1 cellular context compared by ENCODE assay signal in the genomic region with DNA sequence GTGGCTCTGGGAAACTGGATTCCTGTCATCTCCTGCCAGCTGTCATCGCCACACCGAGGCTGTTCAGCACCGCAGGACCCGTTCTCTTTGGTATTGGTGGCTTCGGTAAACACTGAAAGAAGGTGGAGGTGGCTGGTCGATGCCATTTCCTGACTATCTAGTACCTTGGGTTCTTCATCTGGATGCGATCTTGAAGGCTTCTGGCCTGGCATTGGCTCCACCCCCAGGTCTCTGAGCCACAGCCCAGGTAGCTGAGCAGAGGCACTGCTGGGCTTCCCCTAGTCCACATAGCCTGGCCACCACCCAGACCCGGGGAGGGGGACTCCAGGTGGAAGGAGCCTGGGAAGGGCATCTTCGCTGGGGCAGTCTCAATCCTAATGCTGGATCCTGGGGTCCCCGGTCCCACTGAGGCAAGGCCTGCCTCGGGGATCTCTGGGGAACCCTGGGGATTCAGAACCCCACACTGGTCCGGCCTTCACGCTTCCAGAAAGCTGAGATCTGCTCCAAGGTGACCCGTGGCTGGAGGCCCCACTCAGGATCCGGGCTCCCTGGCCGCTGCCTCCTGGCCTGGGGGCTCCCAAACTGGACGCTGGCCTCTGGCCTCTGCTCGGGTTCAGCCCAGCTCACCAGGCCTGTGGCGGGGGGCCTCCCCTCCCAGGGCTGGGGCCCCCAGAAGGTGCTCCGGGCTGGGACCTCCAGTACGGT.
TF ChIP-seq lines count a peak whose summit lies in the region.

No MANE protein-coding gene starts in this region.

TF ChIP-seq in IMR-90, 13 proteins besides CTCF, POLR2A, EP300 and RAD21 (continued from another document):
- TF ChIP-seq, protein P1, sequence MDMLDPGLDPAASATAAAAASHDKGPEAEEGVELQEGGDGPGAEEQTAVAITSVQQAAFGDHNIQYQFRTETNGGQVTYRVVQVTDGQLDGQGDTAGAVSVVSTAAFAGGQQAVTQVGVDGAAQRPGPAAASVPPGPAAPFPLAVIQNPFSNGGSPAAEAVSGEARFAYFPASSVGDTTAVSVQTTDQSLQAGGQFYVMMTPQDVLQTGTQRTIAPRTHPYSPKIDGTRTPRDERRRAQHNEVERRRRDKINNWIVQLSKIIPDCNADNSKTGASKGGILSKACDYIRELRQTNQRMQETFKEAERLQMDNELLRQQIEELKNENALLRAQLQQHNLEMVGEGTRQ (IDR thresholded peaks at IDR 0.05; ENCODE audit: low read depth, low read length) = no peak
- TF ChIP-seq MXI1 (IDR thresholded peaks at IDR 0.05; ENCODE audit: borderline replicate concordance, low read depth, low read length) (no peak), RCOR1 (IDR thresholded peaks at IDR 0.05; ENCODE audit: insufficient replicate concordance, low read length) (no peak), CHD1 (IDR thresholded peaks at IDR 0.05; ENCODE audit: low read depth, low read length) (no peak), NFE2L2 (IDR thresholded peaks at IDR 0.05; ENCODE audit: low read depth, low read length) (no peak), MAFK (IDR thresholded peaks at IDR 0.05; ENCODE audit: low read depth, low read length) (no peak), FOS (IDR thresholded peaks at IDR 0.05; ENCODE audit: low read depth, low read length) (no peak)
- TF ChIP-seq, protein P2, sequence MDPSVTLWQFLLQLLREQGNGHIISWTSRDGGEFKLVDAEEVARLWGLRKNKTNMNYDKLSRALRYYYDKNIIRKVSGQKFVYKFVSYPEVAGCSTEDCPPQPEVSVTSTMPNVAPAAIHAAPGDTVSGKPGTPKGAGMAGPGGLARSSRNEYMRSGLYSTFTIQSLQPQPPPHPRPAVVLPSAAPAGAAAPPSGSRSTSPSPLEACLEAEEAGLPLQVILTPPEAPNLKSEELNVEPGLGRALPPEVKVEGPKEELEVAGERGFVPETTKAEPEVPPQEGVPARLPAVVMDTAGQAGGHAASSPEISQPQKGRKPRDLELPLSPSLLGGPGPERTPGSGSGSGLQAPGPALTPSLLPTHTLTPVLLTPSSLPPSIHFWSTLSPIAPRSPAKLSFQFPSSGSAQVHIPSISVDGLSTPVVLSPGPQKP (IDR thresholded peaks at IDR 0.05; ENCODE audit: borderline replicate concordance, low read depth, low read length) = no peak
